ENCODE assay signal across 1 cellular context in the genomic region with DNA sequence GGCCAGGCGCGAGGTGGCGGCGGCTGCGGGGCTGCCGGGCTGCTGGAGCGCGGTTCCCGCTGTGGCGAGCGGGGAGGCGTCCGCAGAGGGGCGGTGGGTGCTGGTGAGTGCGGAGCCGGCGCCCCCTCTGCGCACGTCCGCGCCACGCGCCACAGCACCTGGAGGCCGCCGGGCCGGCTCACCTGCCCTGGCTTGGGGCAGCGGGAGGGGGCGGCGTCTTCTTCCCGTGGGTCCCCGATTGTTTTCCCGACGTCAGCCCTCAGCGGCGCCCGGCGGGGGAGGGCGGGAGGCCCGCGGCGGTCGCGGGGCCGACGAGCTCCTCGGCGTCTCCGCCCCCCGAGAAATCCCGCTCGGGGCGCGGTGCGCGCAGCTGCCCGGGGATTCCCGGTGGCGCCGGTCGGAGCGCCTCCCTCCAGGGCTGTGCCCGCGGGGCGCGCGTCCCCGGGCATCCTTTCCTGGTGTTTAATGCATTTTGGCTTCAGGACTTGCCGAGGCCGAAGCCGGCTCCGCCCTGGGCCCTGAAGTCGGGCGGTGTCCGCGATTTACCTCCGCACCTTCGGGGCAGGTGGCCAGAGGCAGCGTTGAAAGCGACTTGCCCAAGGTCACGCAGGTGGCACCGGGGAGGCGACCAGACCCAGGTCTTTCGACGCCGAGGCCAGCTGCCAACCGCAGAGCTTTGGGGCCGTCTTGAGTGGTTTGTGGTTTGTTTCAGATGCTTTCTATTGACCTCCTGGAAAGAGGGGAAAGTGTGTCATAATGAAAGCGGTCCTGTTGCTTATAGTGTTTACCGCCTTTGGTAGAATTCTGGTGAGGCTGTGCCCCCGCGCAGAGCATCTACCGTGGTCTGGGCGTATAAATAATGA.
TF ChIP-seq lines count a peak whose summit lies in the region.

No MANE protein-coding gene starts in this region.

TF ChIP-seq in HepG2, 621 proteins besides CTCF, POLR2A, EP300 and RAD21 (continued from another document and continues in another):
- TF ChIP-seq, protein P1, sequence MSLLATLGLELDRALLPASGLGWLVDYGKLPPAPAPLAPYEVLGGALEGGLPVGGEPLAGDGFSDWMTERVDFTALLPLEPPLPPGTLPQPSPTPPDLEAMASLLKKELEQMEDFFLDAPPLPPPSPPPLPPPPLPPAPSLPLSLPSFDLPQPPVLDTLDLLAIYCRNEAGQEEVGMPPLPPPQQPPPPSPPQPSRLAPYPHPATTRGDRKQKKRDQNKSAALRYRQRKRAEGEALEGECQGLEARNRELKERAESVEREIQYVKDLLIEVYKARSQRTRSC (CRISPR knock-in tag; IDR thresholded peaks at IDR 0.05; ENCODE audit: low read depth): no peak
- no peak for TF ChIP-seq ASH2L (IDR thresholded peaks at IDR 0.05; ENCODE audit: insufficient read length, low read depth, low read length)
- no peak for TF ChIP-seq ZNF775 (CRISPR knock-in tag; IDR thresholded peaks at IDR 0.05; ENCODE audit: borderline replicate concordance)
- TF ChIP-seq SOX5 (CRISPR knock-in tag; IDR thresholded peaks at IDR 0.05; ENCODE audit: borderline replicate concordance): no peak
- TF ChIP-seq ZNF841 (CRISPR knock-in tag; IDR thresholded peaks at IDR 0.05; ENCODE audit: borderline replicate concordance): no peak
- no peak for TF ChIP-seq CBFB (CRISPR knock-in tag; IDR thresholded peaks at IDR 0.05)
- TF ChIP-seq MEIS2 (CRISPR knock-in tag; IDR thresholded peaks at IDR 0.05): no peak; the same call in 1 of the 2 replicates
- TF ChIP-seq, protein P2, sequence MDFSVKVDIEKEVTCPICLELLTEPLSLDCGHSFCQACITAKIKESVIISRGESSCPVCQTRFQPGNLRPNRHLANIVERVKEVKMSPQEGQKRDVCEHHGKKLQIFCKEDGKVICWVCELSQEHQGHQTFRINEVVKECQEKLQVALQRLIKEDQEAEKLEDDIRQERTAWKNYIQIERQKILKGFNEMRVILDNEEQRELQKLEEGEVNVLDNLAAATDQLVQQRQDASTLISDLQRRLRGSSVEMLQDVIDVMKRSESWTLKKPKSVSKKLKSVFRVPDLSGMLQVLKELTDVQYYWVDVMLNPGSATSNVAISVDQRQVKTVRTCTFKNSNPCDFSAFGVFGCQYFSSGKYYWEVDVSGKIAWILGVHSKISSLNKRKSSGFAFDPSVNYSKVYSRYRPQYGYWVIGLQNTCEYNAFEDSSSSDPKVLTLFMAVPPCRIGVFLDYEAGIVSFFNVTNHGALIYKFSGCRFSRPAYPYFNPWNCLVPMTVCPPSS (IDR thresholded peaks at IDR 0.05): no peak
- no peak for TF ChIP-seq AGO1 (IDR thresholded peaks at IDR 0.05; ENCODE audit: low read depth, low read length, poor library complexity, severe bottlenecking)
- TF ChIP-seq ZNF607 (CRISPR knock-in tag; IDR thresholded peaks at IDR 0.05; ENCODE audit: borderline replicate concordance): peak; percentile 69; the same call in 1 of the 2 replicates
- no peak for TF ChIP-seq ZNF33B (CRISPR knock-in tag; IDR thresholded peaks at IDR 0.05)
- TF ChIP-seq, protein P3, sequence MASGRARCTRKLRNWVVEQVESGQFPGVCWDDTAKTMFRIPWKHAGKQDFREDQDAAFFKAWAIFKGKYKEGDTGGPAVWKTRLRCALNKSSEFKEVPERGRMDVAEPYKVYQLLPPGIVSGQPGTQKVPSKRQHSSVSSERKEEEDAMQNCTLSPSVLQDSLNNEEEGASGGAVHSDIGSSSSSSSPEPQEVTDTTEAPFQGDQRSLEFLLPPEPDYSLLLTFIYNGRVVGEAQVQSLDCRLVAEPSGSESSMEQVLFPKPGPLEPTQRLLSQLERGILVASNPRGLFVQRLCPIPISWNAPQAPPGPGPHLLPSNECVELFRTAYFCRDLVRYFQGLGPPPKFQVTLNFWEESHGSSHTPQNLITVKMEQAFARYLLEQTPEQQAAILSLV (CRISPR knock-in tag; IDR thresholded peaks at IDR 0.05; ENCODE audit: borderline replicate concordance): peak; percentile 30; the same call in 1 of the 2 replicates
- no peak for TF ChIP-seq PITX1 (CRISPR knock-in tag; IDR thresholded peaks at IDR 0.05)
- no peak for TF ChIP-seq PRPF4 (IDR thresholded peaks at IDR 0.05; ENCODE audit: low read depth, low read length, poor library complexity, severe bottlenecking)
- TF ChIP-seq ZNF550 (CRISPR knock-in tag; IDR thresholded peaks at IDR 0.05; ENCODE audit: borderline replicate concordance): no peak
- no peak for TF ChIP-seq ZKSCAN1 (IDR thresholded peaks at IDR 0.05; ENCODE audit: low read length)
- TF ChIP-seq ZNF674 (CRISPR knock-in tag; IDR thresholded peaks at IDR 0.05; ENCODE audit: low read depth): no peak
- 0 out of 2 replicates have a peak, but pooled peaks have one; percentile 49 for TF ChIP-seq ZNF234 (CRISPR knock-in tag; conservative IDR thresholded peaks at IDR 0.05)
- TF ChIP-seq ZFP1 (CRISPR knock-in tag; IDR thresholded peaks at IDR 0.05): no peak
- TF ChIP-seq ZNF207 (IDR thresholded peaks at IDR 0.05; ENCODE audit: borderline replicate concordance): no peak
- no peak; the same call in 1 of the 2 replicates for TF ChIP-seq ZNF431 (CRISPR knock-in tag; IDR thresholded peaks at IDR 0.05; ENCODE audit: borderline replicate concordance, low read depth)
- no peak for TF ChIP-seq PAWR (CRISPR knock-in tag; IDR thresholded peaks at IDR 0.05; ENCODE audit: borderline replicate concordance)
- TF ChIP-seq NFKBIZ (CRISPR knock-in tag; IDR thresholded peaks at IDR 0.05): no peak
- no peak for TF ChIP-seq ZMYM3 (CRISPR knock-in tag; IDR thresholded peaks at IDR 0.05)
- TF ChIP-seq ZC3H13 (CRISPR knock-in tag; IDR thresholded peaks at IDR 0.05): no peak
- TF ChIP-seq, protein P4, sequence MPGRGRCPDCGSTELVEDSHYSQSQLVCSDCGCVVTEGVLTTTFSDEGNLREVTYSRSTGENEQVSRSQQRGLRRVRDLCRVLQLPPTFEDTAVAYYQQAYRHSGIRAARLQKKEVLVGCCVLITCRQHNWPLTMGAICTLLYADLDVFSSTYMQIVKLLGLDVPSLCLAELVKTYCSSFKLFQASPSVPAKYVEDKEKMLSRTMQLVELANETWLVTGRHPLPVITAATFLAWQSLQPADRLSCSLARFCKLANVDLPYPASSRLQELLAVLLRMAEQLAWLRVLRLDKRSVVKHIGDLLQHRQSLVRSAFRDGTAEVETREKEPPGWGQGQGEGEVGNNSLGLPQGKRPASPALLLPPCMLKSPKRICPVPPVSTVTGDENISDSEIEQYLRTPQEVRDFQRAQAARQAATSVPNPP (CRISPR knock-in tag; IDR thresholded peaks at IDR 0.05): no peak
- no peak for TF ChIP-seq ARNT (IDR thresholded peaks at IDR 0.05)
- TF ChIP-seq RFXAP (CRISPR knock-in tag; IDR thresholded peaks at IDR 0.05; ENCODE audit: borderline replicate concordance): no peak
- TF ChIP-seq RCOR2 (CRISPR knock-in tag; IDR thresholded peaks at IDR 0.05): no peak
- TF ChIP-seq FOSL1 (CRISPR knock-in tag; IDR thresholded peaks at IDR 0.05; ENCODE audit: borderline replicate concordance): no peak
- no peak for TF ChIP-seq ZNF839 (CRISPR knock-in tag; IDR thresholded peaks at IDR 0.05; ENCODE audit: borderline replicate concordance)
- TF ChIP-seq, protein P5, sequence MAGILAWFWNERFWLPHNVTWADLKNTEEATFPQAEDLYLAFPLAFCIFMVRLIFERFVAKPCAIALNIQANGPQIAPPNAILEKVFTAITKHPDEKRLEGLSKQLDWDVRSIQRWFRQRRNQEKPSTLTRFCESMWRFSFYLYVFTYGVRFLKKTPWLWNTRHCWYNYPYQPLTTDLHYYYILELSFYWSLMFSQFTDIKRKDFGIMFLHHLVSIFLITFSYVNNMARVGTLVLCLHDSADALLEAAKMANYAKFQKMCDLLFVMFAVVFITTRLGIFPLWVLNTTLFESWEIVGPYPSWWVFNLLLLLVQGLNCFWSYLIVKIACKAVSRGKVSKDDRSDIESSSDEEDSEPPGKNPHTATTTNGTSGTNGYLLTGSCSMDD (CRISPR knock-in tag; IDR thresholded peaks at IDR 0.05): no peak
- TF ChIP-seq ZNF75D (CRISPR knock-in tag; IDR thresholded peaks at IDR 0.05; ENCODE audit: borderline replicate concordance): no peak
- TF ChIP-seq NFYB (CRISPR knock-in tag; IDR thresholded peaks at IDR 0.05): no peak
- TF ChIP-seq ZNF484 (CRISPR knock-in tag; IDR thresholded peaks at IDR 0.05; ENCODE audit: borderline replicate concordance, low read depth): no peak
- TF ChIP-seq MTA3 (CRISPR knock-in tag; IDR thresholded peaks at IDR 0.05): no peak
- no peak for TF ChIP-seq ZNF441 (CRISPR knock-in tag; IDR thresholded peaks at IDR 0.05; ENCODE audit: borderline replicate concordance)
- TF ChIP-seq SSRP1 (CRISPR knock-in tag; IDR thresholded peaks at IDR 0.05): no peak
- TF ChIP-seq KDM5B (CRISPR knock-in tag; IDR thresholded peaks at IDR 0.05; ENCODE audit: borderline replicate concordance): peak; percentile 49; the same call in 1 of the 2 replicates
- TF ChIP-seq, protein P6, sequence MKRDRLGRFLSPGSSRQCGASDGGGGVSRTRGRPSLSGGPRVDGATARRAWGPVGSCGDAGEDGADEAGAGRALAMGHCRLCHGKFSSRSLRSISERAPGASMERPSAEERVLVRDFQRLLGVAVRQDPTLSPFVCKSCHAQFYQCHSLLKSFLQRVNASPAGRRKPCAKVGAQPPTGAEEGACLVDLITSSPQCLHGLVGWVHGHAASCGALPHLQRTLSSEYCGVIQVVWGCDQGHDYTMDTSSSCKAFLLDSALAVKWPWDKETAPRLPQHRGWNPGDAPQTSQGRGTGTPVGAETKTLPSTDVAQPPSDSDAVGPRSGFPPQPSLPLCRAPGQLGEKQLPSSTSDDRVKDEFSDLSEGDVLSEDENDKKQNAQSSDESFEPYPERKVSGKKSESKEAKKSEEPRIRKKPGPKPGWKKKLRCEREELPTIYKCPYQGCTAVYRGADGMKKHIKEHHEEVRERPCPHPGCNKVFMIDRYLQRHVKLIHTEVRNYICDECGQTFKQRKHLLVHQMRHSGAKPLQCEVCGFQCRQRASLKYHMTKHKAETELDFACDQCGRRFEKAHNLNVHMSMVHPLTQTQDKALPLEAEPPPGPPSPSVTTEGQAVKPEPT (CRISPR knock-in tag; IDR thresholded peaks at IDR 0.05; ENCODE audit: low read depth): no peak
- no peak for TF ChIP-seq ATM (IDR thresholded peaks at IDR 0.05; ENCODE audit: borderline replicate concordance)
- no peak for TF ChIP-seq MXD4 (CRISPR knock-in tag; IDR thresholded peaks at IDR 0.05)
- TF ChIP-seq ZNF816 (CRISPR knock-in tag; IDR thresholded peaks at IDR 0.05; ENCODE audit: borderline replicate concordance): no peak
- TF ChIP-seq ZNF331 (CRISPR knock-in tag; IDR thresholded peaks at IDR 0.05): no peak
- TF ChIP-seq, protein P7, sequence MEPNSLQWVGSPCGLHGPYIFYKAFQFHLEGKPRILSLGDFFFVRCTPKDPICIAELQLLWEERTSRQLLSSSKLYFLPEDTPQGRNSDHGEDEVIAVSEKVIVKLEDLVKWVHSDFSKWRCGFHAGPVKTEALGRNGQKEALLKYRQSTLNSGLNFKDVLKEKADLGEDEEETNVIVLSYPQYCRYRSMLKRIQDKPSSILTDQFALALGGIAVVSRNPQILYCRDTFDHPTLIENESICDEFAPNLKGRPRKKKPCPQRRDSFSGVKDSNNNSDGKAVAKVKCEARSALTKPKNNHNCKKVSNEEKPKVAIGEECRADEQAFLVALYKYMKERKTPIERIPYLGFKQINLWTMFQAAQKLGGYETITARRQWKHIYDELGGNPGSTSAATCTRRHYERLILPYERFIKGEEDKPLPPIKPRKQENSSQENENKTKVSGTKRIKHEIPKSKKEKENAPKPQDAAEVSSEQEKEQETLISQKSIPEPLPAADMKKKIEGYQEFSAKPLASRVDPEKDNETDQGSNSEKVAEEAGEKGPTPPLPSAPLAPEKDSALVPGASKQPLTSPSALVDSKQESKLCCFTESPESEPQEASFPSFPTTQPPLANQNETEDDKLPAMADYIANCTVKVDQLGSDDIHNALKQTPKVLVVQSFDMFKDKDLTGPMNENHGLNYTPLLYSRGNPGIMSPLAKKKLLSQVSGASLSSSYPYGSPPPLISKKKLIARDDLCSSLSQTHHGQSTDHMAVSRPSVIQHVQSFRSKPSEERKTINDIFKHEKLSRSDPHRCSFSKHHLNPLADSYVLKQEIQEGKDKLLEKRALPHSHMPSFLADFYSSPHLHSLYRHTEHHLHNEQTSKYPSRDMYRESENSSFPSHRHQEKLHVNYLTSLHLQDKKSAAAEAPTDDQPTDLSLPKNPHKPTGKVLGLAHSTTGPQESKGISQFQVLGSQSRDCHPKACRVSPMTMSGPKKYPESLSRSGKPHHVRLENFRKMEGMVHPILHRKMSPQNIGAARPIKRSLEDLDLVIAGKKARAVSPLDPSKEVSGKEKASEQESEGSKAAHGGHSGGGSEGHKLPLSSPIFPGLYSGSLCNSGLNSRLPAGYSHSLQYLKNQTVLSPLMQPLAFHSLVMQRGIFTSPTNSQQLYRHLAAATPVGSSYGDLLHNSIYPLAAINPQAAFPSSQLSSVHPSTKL (CRISPR knock-in tag; IDR thresholded peaks at IDR 0.05): no peak
- TF ChIP-seq NFYC (CRISPR knock-in tag; IDR thresholded peaks at IDR 0.05): no peak
- TF ChIP-seq ZFP82 (CRISPR knock-in tag; IDR thresholded peaks at IDR 0.05; ENCODE audit: borderline replicate concordance): no peak
- TF ChIP-seq, protein P8, sequence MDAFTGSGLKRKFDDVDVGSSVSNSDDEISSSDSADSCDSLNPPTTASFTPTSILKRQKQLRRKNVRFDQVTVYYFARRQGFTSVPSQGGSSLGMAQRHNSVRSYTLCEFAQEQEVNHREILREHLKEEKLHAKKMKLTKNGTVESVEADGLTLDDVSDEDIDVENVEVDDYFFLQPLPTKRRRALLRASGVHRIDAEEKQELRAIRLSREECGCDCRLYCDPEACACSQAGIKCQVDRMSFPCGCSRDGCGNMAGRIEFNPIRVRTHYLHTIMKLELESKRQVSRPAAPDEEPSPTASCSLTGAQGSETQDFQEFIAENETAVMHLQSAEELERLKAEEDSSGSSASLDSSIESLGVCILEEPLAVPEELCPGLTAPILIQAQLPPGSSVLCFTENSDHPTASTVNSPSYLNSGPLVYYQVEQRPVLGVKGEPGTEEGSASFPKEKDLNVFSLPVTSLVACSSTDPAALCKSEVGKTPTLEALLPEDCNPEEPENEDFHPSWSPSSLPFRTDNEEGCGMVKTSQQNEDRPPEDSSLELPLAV (CRISPR knock-in tag; conservative IDR thresholded peaks at IDR 0.05; ENCODE audit: low read depth): no peak
- TF ChIP-seq, protein P9, sequence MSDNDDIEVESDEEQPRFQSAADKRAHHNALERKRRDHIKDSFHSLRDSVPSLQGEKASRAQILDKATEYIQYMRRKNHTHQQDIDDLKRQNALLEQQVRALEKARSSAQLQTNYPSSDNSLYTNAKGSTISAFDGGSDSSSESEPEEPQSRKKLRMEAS (IDR thresholded peaks at IDR 0.05): peak; percentile 13; the same call in 1 of the 2 replicates
- TF ChIP-seq, protein P10, sequence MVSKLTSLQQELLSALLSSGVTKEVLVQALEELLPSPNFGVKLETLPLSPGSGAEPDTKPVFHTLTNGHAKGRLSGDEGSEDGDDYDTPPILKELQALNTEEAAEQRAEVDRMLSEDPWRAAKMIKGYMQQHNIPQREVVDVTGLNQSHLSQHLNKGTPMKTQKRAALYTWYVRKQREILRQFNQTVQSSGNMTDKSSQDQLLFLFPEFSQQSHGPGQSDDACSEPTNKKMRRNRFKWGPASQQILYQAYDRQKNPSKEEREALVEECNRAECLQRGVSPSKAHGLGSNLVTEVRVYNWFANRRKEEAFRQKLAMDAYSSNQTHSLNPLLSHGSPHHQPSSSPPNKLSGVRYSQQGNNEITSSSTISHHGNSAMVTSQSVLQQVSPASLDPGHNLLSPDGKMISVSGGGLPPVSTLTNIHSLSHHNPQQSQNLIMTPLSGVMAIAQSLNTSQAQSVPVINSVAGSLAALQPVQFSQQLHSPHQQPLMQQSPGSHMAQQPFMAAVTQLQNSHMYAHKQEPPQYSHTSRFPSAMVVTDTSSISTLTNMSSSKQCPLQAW (CRISPR knock-in tag; IDR thresholded peaks at IDR 0.05): peak; percentile 29; the same call in 1 of the 2 replicates
- no peak for TF ChIP-seq ZNF589 (CRISPR knock-in tag; conservative IDR thresholded peaks at IDR 0.05)
- TF ChIP-seq SALL1 (CRISPR knock-in tag; IDR thresholded peaks at IDR 0.05): peak; percentile 28; the same call in 1 of the 2 replicates
- TF ChIP-seq ZNF749 (CRISPR knock-in tag; IDR thresholded peaks at IDR 0.05; ENCODE audit: borderline replicate concordance): 0 out of 2 replicates have a peak, but pooled peaks have one; percentile 3
